In the genomic region with DNA sequence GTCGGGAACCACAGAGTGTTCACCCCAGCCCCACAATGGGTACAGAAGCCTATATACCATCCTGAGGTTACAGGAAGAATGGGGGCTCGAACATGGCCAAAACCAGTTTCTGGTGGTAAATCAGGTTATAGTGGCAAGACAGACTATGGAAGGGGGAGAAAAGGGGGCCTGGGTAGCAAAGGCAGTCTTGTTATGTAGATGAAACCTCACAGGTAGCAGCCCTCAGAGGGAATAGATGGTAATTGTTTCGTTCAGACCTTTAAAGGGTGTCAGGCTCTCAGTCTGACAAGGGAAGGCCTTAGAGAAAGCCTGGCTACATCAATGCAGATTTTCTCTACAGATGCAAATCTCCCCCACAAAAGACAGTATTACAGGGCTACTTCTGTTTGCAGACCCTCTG, we compare ENCODE assay signal across 17 cellular contexts. TPM values are rescaled to one million over a fixed set of nuclear protein-coding genes. Genes with fewer than 3 reads are reported as not detected.
"Had no signal": no experiment of that assay in that cellular context is flagged by ENCODE, and none has a peak within 500 bp of the region (broad histone marks: within the 10 kb centered on the region; RNA-seq: fewer than 3 reads in every experiment).

No MANE protein-coding gene starts in this region.

- H3K27me3 ChIP-seq: breast epithelium, esophagus squamous epithelium, right atrium auricular region, tibial artery had no signal

- ATAC-seq: activated T-cell treated with anti-CD3 and anti-CD28 coated beads, Interleukin-2, amount 50 U/mL, for 72 hours; SK-N-SH treated with all-trans-retinoic acid at 6 μM for 48 hours; T-helper 17 cell had no signal

- H3K4me3 Mint-ChIP-seq: activated naive CD8-positive, alpha-beta T cell treated with anti-CD3 and anti-CD28 coated beads, Interleukin-2, amount 10 ng/mL, durations not matched to agents 7 days and 5 days; activated T-cell treated with anti-CD3 and anti-CD28 coated beads, Interleukin-2, amount 50 U/mL, for 72 hours; T-helper 17 cell had no signal

- H3K27ac ChIP-seq: right atrium auricular region had no signal

- H3K9me3 Mint-ChIP-seq: activated B cell treated with CpG ODN at 0.5 μM for 24 hours; activated CD4-positive, alpha-beta T cell treated with anti-CD3 and anti-CD28 coated beads, Interleukin-2, amount 10 ng/mL, durations not matched to agents 24 days and 14 days; activated naive CD8-positive, alpha-beta T cell treated with anti-CD3 and anti-CD28 coated beads, Interleukin-2, amount 10 ng/mL, durations not matched to agents 7 days and 5 days; activated T-cell treated with anti-CD3 and anti-CD28 coated beads, Interleukin-2, amount 50 U/mL, for 72 hours had no signal

- H3K9me3 ChIP-seq: breast epithelium, esophagus squamous epithelium, right atrium auricular region, tibial artery had no signal

- H3K4me3 ChIP-seq: breast epithelium, right atrium auricular region, tibial artery had no signal

- H3K27ac Mint-ChIP-seq: activated B cell treated with CpG ODN at 0.5 μM for 24 hours; activated CD4-positive, alpha-beta T cell treated with anti-CD3 and anti-CD28 coated beads, Interleukin-2, amount 10 ng/mL, durations not matched to agents 24 days and 14 days; activated naive CD8-positive, alpha-beta T cell treated with anti-CD3 and anti-CD28 coated beads, Interleukin-2, amount 10 ng/mL, durations not matched to agents 7 days and 5 days; activated T-cell treated with anti-CD3 and anti-CD28 coated beads, Interleukin-2, amount 50 U/mL, for 72 hours; T-helper 17 cell had no signal

- DNase-seq: activated B cell treated with CpG ODN at 0.5 μM for 24 hours; activated CD4-positive, alpha-beta T cell treated with anti-CD3 and anti-CD28 coated beads, Interleukin-2, amount 10 ng/mL, durations not matched to agents 24 days and 14 days; activated naive CD8-positive, alpha-beta T cell treated with anti-CD3 and anti-CD28 coated beads, Interleukin-2, amount 10 ng/mL, durations not matched to agents 7 days and 5 days; activated T-cell treated with anti-CD3 and anti-CD28 coated beads, Interleukin-2, amount 50 U/mL, for 72 hours; anterior cingulate cortex; esophagus squamous epithelium; foreskin melanocyte; kidney glomerular epithelial cell; small intestine; T-helper 17 cell; tibial artery had no signal

- FAIRE-seq: endometrium, small intestine had no signal

- H3K27me3 Mint-ChIP-seq: activated B cell treated with CpG ODN at 0.5 μM for 24 hours; activated naive CD8-positive, alpha-beta T cell treated with anti-CD3 and anti-CD28 coated beads, Interleukin-2, amount 10 ng/mL, durations not matched to agents 7 days and 5 days; T-helper 17 cell had no signal

RNA-seq across cellular contexts. Expression of a gene that starts 15.1 kb away (rescaled TPM):
- total RNA-seq: activated B cell treated with CpG ODN at 0.5 μM for 24 hours; activated CD4-positive, alpha-beta T cell treated with anti-CD3 and anti-CD28 coated beads, Interleukin-2, amount 10 ng/mL, durations not matched to agents 24 days and 14 days; activated naive CD8-positive, alpha-beta T cell treated with anti-CD3 and anti-CD28 coated beads, Interleukin-2, amount 10 ng/mL, durations not matched to agents 7 days and 5 days; activated T-cell treated with anti-CD3 and anti-CD28 coated beads, Interleukin-2, amount 50 U/mL, for 72 hours; breast epithelium; esophagus squamous epithelium; lower leg skin; myocyte; right atrium auricular region had no signal
